ENCODE assay signal across 18 cellular contexts in the genomic region with DNA sequence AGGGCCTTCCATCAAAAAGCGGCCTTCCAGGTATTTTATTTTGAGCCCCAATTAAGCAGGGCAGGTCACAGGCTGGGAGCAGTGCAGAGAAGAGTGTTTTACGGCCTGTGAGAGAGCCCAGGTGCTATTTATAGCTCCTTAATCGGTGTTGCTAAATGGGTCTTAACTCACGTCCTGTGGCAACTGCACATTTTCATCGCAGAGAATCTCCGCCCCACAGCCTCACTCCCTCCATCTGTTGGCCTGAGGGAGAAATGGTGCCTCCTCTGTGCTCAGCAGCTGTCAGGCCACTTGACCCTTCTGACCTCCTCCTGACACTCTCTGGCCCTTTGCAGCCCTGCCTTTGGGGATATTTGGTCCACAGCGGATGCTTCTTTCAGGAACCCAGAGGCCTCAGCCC. TPM values are rescaled to one million over a fixed set of nuclear protein-coding genes. Genes with fewer than 3 reads are reported as not detected.
A peak's percentile ranks its signal among the peaks of the same experiment; 100 is the strongest.
DNase-seq lines count a peak whose midpoint lies in the region; ATAC-seq and TF ChIP-seq lines count a peak whose summit lies in the region.
"Had no signal": no experiment of that assay in that cellular context is flagged by ENCODE, and none has a peak within 500 bp of the region (broad histone marks: within the 10 kb centered on the region; RNA-seq: fewer than 3 reads in every experiment).

No MANE protein-coding gene starts in this region.

- no peaks in the 10 kb centered on the region for H3K9me3 ChIP-seq in MM.1S (replicated peaks; ENCODE audit: insufficient read depth, low read length)
- H3K9me3 ChIP-seq in thyroid gland: no peaks in the 10 kb centered on the region
- H3K9me3 ChIP-seq: left lung, upper lobe of right lung had no signal

- ATAC-seq in GM19463 (IDR thresholded peaks at IDR 0.05; ENCODE audit: unreplicated experiment): no peak
- ATAC-seq in GM21825 (IDR thresholded peaks at IDR 0.05; ENCODE audit: unreplicated experiment): no peak
- ATAC-seq: left lung, upper lobe of right lung had no signal

- no peak overlapping the region for H3K4me3 ChIP-seq in MM.1S (ENCODE audit: low read length)
- H3K4me3 ChIP-seq in epithelial cell of proximal tubule (ENCODE audit: low read depth, low read length): no peak overlapping the region
- no peak overlapping the region for H3K4me3 ChIP-seq in thyroid gland (replicated peaks in 1 of 3)
- H3K4me3 ChIP-seq: left lung, upper lobe of right lung had no signal

- H3K27ac Mint-ChIP-seq in neural crest cell (ENCODE audit: unreplicated experiment): peak overlapping the region; percentile 50
- H3K27ac Mint-ChIP-seq: dendritic cell treated with granulocyte-macrophage colony-stimulating factor and Interleukin-4, amounts not matched to agents 40 ng/mL and 50 ng/mL, for 4 days had no signal

- H3K4me2 ChIP-seq in MM.1S (ENCODE audit: low read depth, low read length): no peak overlapping the region

- H3K27me3 ChIP-seq in MM.1S (replicated peaks; ENCODE audit: insufficient read depth, low read length) (no peaks in the 10 kb centered on the region), thyroid gland (no peaks in the 10 kb centered on the region)
- H3K27me3 ChIP-seq: left lung, upper lobe of right lung had no signal

- no peaks in the 10 kb centered on the region for H4K20me1 ChIP-seq in MM.1S (ENCODE audit: insufficient read depth, low read length)

- peaks cover 21% of the 10 kb centered on the region for H3K36me3 Mint-ChIP-seq in neural crest cell (ENCODE audit: low read depth)

- no peaks in the 10 kb centered on the region for H3F3A ChIP-seq in MM.1S (ENCODE audit: insufficient read depth, low read length)

- WGBS in thyroid gland, 2 donors: 81 to 84% methylated on average over 7 of the region's 7 CpGs

- no peak overlapping the region for H3K9ac ChIP-seq in MM.1S (ENCODE audit: low read length)

- no peak for TF ChIP-seq POLR2A in thyroid gland (IDR thresholded peaks at IDR 0.05)

- no peaks in the 10 kb centered on the region for H3K9me2 ChIP-seq in MM.1S (replicated peaks; ENCODE audit: insufficient read depth, low read length)

- H3K36me3 ChIP-seq in MM.1S (replicated peaks; ENCODE audit: insufficient read depth, low read length): no peaks in the 10 kb centered on the region
- no peaks in the 10 kb centered on the region for H3K36me3 ChIP-seq in thyroid gland
- H3K36me3 ChIP-seq: left lung, upper lobe of right lung had no signal

- no peak overlapping the region for H3K4me3 Mint-ChIP-seq in neural crest cell
- H3K4me3 Mint-ChIP-seq: dendritic cell treated with granulocyte-macrophage colony-stimulating factor and Interleukin-4, amounts not matched to agents 40 ng/mL and 50 ng/mL, for 4 days had no signal

- peaks cover 46% of the 10 kb centered on the region for H3K4me1 Mint-ChIP-seq in neural crest cell

- H2AFZ ChIP-seq in MM.1S (ENCODE audit: low read length): no peak overlapping the region

- intact Hi-C loops in thyroid gland (cut with DNase I): loop anchor here (10.0 kb wide), 1 partner anchor 105 kb away; no protein-coding TSS in a partner anchor

- DNase-seq in MM.1S: peak; percentile 7
- DNase-seq in NCI-H82 treated with DMSO at 0.1 percent for 48 hours (lab: John Stamatoyannopoulos, UW; ENCODE audit: unreplicated experiment): peak; percentile 20
- DNase-seq in epithelial cell of proximal tubule (ENCODE audit: low read depth): no peak
- peak; percentile 28 for DNase-seq in neural crest cell (ENCODE audit: low read depth, low spot score)
- DNase-seq in stimulated activated CD4-positive, alpha-beta T cell treated with anti-CD3 and anti-CD28 coated beads, Interleukin-12 subunit alpha, Interleukin-12 subunit beta, amount 100 ng/mL, for 4 hours: no peak
- no peak for DNase-seq in thyroid gland
- DNase-seq: KG1; left lung; NCI-H2029; stimulated activated CD4-positive, alpha-beta T cell treated with anti-CD3 and anti-CD28 coated beads, Interleukin-4, amount 100 ng/mL, for 4 hours; SW 1271; upper lobe of right lung had no signal

- H3K79me2 ChIP-seq in MM.1S (ENCODE audit: low read length): no peaks in the 10 kb centered on the region

- no peaks in the 10 kb centered on the region for H3K27me3 Mint-ChIP-seq in neural crest cell (ENCODE audit: low read depth)
- H3K27me3 Mint-ChIP-seq: dendritic cell treated with granulocyte-macrophage colony-stimulating factor and Interleukin-4, amounts not matched to agents 40 ng/mL and 50 ng/mL, for 4 days had no signal

- no peak for TF ChIP-seq CTCF in MM.1S (IDR thresholded peaks at IDR 0.05; ENCODE audit: low read length)
- TF ChIP-seq CTCF in epithelial cell of proximal tubule (conservative IDR thresholded peaks at IDR 0.05; ENCODE audit: low read depth, low read length): peak; percentile 4
- TF ChIP-seq CTCF in neural crest cell (conservative IDR thresholded peaks at IDR 0.05): no peak
- TF ChIP-seq CTCF in thyroid gland (IDR thresholded peaks at IDR 0.05): no peak

- H3K4me1 ChIP-seq in MM.1S (ENCODE audit: low read length) (no peaks in the 10 kb centered on the region), thyroid gland (no peaks in the 10 kb centered on the region)
- H3K4me1 ChIP-seq: left lung, upper lobe of right lung had no signal

- H3K27ac ChIP-seq in MM.1S (ENCODE audit: low read length) (no peak overlapping the region), thyroid gland (no peak overlapping the region)
- H3K27ac ChIP-seq: HL-60, left lung, upper lobe of right lung, VCaP had no signal

- H3K9me3 Mint-ChIP-seq in neural crest cell: no peaks in the 10 kb centered on the region
- H3K9me3 Mint-ChIP-seq: dendritic cell treated with granulocyte-macrophage colony-stimulating factor and Interleukin-4, amounts not matched to agents 40 ng/mL and 50 ng/mL, for 4 days had no signal

RNA-seq across cellular contexts. Expression of a gene that starts 58.6 kb away (rescaled TPM):
- 0.58 and 1.2 TPM in 2 replicates for total RNA-seq in epithelial cell of proximal tubule
- 33.2 and 35.1 TPM in 2 replicates for total RNA-seq in neural crest cell
- 1 to 10 TPM in 1 of 4 donors, not detected in 3; 1.2 TPM for total RNA-seq in thyroid gland
- total RNA-seq: activated CD8-positive, alpha-beta memory T cell treated with anti-CD3 and anti-CD28 coated beads for 36 hours had no signal

Comparison
In these comparisons a context has a peak if more than half of its experiments do, and no peak if none do; other contexts are left out.
1. DNase-seq: peak in MM.1S (single experiment), NCI-H82 treated with DMSO at 0.1 percent for 48 hours (single experiment) and neural crest cell (single experiment); none in epithelial cell of proximal tubule (single experiment), stimulated activated CD4-positive, alpha-beta T cell treated with anti-CD3 and anti-CD28 coated beads, Interleukin-12 subunit alpha, Interleukin-12 subunit beta, amount 100 ng/mL, for 4 hours (single experiment) and thyroid gland (0 of 2).
2. RNA of a gene that starts 58.6 kb away (total RNA-seq): 33.2 to 35.1 TPM in neural crest cell; 0.58 to 1.2 TPM in epithelial cell of proximal tubule and 1.2 TPM in thyroid gland; every median in the first group is over 10 times any median in the second.